In genomic region chr5:78887384-78888118, GRCh38 we compare ENCODE assay signal across 1 cellular context.
TF ChIP-seq lines count a peak whose summit lies in the region.

No MANE protein-coding gene starts in this region.

TF ChIP-seq in GM12878, 131 proteins besides CTCF, POLR2A, EP300 and RAD21 (continued from another document and continues in another):
- TF ChIP-seq MLLT1 (IDR thresholded peaks at IDR 0.05) (peak; percentile 85), HCFC1 (IDR thresholded peaks at IDR 0.05; ENCODE audit: low read length) (no peak), TCF3 (IDR thresholded peaks at IDR 0.05; ENCODE audit: borderline replicate concordance, insufficient read depth, low read depth, low read length) (0 out of 2 replicates have a peak, but pooled peaks have one; percentile 53), E2F4 (IDR thresholded peaks at IDR 0.05; ENCODE audit: low read depth, low read length) (no peak), NFYA (IDR thresholded peaks at IDR 0.05; ENCODE audit: borderline replicate concordance, low read depth, low read length) (no peak), POU2F2 (IDR thresholded peaks at IDR 0.05; ENCODE audit: borderline replicate concordance, low read depth, low read length) (peak; percentile 21; the same call in 1 of the 3 replicates), RUNX3 (IDR thresholded peaks at IDR 0.05; ENCODE audit: low read length) (peak; percentile 100), PRDM15 (CRISPR knock-in tag; IDR thresholded peaks at IDR 0.05) (no peak), KDM1A (IDR thresholded peaks at IDR 0.05; ENCODE audit: borderline replicate concordance) (no peak), BCL3 (IDR thresholded peaks at IDR 0.05; ENCODE audit: borderline replicate concordance, insufficient read depth, low read depth, low read length, poor library complexity, severe bottlenecking) (peak; percentile 66), SIX5 (IDR thresholded peaks at IDR 0.05; ENCODE audit: low read depth, low read length, severe bottlenecking) (no peak), SMARCA5 (IDR thresholded peaks at IDR 0.05) (no peak), ZNF592 (IDR thresholded peaks at IDR 0.05) (no peak), PAX5 (IDR thresholded peaks at IDR 0.05; ENCODE audit: borderline replicate concordance, low read depth, low read length) (peak; percentile 91), MXI1 (IDR thresholded peaks at IDR 0.05; ENCODE audit: low read depth, low read length) (no peak), NR2F1 (conservative IDR thresholded peaks at IDR 0.05) (peak; percentile 70), IRF3 (IDR thresholded peaks at IDR 0.05) (no peak), SMC3 (IDR thresholded peaks at IDR 0.05; ENCODE audit: borderline replicate concordance, low read length) (peak; percentile 22; the same call in 1 of the 2 replicates), SUZ12 (IDR thresholded peaks at IDR 0.05; ENCODE audit: unreplicated experiment) (no peak), ZBTB11 (CRISPR knock-in tag; IDR thresholded peaks at IDR 0.05) (no peak), CUX1 (IDR thresholded peaks at IDR 0.05; ENCODE audit: insufficient replicate concordance, low read depth, low read length) (no peak), PBX3 (IDR thresholded peaks at IDR 0.05; ENCODE audit: insufficient replicate concordance, low read depth, low read length) (no peak), SKIL (IDR thresholded peaks at IDR 0.05; ENCODE audit: low read depth, poor library complexity, severe bottlenecking) (peak; percentile 63), PAX8 (IDR thresholded peaks at IDR 0.05) (0 out of 2 replicates have a peak, but pooled peaks have one; percentile 45)
